Comparison of ENCODE assay signal across 1 cellular context in the genomic region with DNA sequence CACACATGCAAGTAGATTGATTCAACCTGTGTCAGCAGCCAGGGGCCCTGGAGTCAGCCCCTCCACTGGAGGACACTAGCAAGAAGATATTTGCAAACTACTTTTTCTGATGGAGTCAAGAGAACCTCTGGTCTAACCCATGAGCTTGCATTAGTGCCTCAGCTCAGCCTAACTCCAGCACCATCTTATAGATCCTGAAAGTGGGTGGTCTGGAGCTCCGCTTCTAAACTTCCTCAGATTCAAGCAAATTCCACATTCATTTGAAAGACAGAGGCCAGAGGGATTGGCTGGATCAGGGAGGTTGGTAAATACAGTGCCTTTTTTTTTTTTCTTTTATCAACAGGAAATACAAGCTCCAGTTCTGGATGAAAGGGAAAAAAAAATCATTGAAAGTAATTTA.
TF ChIP-seq lines count a peak whose summit lies in the region.

No MANE protein-coding gene starts in this region.

TF ChIP-seq in GM23338, 12 proteins besides CTCF, POLR2A, EP300 and RAD21:
- TF ChIP-seq, protein P1, sequence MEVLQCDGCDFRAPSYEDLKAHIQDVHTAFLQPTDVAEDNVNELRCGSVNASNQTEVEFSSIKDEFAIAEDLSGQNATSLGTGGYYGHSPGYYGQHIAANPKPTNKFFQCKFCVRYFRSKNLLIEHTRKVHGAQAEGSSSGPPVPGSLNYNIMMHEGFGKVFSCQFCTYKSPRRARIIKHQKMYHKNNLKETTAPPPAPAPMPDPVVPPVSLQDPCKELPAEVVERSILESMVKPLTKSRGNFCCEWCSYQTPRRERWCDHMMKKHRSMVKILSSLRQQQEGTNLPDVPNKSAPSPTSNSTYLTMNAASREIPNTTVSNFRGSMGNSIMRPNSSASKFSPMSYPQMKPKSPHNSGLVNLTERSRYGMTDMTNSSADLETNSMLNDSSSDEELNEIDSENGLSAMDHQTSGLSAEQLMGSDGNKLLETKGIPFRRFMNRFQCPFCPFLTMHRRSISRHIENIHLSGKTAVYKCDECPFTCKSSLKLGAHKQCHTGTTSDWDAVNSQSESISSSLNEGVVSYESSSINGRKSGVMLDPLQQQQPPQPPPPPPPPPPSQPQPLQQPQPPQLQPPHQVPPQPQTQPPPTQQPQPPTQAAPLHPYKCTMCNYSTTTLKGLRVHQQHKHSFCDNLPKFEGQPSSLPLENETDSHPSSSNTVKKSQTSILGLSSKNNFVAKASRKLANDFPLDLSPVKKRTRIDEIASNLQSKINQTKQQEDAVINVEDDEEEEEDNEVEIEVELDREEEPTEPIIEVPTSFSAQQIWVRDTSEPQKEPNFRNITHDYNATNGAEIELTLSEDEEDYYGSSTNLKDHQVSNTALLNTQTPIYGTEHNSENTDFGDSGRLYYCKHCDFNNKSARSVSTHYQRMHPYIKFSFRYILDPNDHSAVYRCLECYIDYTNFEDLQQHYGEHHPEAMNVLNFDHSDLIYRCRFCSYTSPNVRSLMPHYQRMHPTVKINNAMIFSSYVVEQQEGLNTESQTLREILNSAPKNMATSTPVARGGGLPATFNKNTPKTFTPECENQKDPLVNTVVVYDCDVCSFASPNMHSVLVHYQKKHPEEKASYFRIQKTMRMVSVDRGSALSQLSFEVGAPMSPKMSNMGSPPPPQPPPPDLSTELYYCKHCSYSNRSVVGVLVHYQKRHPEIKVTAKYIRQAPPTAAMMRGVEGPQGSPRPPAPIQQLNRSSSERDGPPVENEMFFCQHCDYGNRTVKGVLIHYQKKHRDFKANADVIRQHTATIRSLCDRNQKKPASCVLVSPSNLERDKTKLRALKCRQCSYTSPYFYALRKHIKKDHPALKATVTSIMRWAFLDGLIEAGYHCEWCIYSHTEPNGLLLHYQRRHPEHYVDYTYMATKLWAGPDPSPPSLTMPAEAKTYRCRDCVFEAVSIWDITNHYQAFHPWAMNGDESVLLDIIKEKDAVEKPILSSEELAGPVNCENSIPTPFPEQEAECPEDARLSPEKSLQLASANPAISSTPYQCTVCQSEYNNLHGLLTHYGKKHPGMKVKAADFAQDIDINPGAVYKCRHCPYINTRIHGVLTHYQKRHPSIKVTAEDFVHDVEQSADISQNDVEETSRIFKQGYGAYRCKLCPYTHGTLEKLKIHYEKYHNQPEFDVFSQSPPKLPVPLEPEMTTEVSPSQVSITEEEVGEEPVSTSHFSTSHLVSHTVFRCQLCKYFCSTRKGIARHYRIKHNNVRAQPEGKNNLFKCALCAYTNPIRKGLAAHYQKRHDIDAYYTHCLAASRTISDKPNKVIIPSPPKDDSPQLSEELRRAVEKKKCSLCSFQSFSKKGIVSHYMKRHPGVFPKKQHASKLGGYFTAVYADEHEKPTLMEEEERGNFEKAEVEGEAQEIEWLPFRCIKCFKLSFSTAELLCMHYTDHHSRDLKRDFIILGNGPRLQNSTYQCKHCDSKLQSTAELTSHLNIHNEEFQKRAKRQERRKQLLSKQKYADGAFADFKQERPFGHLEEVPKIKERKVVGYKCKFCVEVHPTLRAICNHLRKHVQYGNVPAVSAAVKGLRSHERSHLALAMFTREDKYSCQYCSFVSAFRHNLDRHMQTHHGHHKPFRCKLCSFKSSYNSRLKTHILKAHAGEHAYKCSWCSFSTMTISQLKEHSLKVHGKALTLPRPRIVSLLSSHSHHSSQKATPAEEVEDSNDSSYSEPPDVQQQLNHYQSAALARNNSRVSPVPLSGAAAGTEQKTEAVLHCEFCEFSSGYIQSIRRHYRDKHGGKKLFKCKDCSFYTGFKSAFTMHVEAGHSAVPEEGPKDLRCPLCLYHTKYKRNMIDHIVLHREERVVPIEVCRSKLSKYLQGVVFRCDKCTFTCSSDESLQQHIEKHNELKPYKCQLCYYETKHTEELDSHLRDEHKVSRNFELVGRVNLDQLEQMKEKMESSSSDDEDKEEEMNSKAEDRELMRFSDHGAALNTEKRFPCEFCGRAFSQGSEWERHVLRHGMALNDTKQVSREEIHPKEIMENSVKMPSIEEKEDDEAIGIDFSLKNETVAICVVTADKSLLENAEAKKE (CRISPR knock-in tag; IDR thresholded peaks at IDR 0.05): peak; percentile 56; the same call in 1 of the 2 replicates
- no peak for TF ChIP-seq JUNB (IDR thresholded peaks at IDR 0.05; ENCODE audit: unreplicated experiment)
- TF ChIP-seq, protein P2, sequence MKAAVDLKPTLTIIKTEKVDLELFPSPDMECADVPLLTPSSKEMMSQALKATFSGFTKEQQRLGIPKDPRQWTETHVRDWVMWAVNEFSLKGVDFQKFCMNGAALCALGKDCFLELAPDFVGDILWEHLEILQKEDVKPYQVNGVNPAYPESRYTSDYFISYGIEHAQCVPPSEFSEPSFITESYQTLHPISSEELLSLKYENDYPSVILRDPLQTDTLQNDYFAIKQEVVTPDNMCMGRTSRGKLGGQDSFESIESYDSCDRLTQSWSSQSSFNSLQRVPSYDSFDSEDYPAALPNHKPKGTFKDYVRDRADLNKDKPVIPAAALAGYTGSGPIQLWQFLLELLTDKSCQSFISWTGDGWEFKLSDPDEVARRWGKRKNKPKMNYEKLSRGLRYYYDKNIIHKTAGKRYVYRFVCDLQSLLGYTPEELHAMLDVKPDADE (IDR thresholded peaks at IDR 0.05): 0 out of 2 replicates have a peak, but pooled peaks have one; percentile 16
